ENCODE assay signal across 1 cellular context in genomic region chr9:85586684-85587083, GRCh38.
TF ChIP-seq lines count a peak whose summit lies in the region.

No MANE protein-coding gene starts in this region.

TF ChIP-seq in HepG2, 621 proteins besides CTCF, POLR2A, EP300 and RAD21 (continued from another document):
- TF ChIP-seq ATF3 (CRISPR knock-in tag; IDR thresholded peaks at IDR 0.05) (no peak), ZNF557 (CRISPR knock-in tag; IDR thresholded peaks at IDR 0.05) (no peak), FOXP1 (IDR thresholded peaks at IDR 0.05) (no peak), FOXP1 (CRISPR knock-in tag; IDR thresholded peaks at IDR 0.05) (peak; percentile 32; the same call in 1 of the 2 replicates), ARID5B (CRISPR knock-in tag; IDR thresholded peaks at IDR 0.05) (peak; percentile 44)
